In the genomic region with DNA sequence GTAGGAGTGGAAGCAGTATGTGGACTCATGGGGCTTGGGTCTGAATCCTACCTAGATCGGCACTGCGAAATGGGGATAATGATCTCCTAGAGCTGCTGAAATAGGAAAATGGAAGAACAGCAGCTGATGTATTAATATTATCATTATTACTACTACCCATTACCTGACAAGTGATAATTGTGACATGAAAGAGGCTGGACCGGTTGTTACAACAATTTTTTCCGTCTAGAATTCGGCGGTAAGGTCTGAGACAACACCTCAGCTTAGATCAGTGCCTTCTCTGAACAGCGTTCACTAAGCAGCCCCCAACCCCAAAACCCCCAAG, we compare ENCODE assay signal across 8 cellular contexts. TPM values are rescaled to one million over a fixed set of nuclear protein-coding genes. Genes with fewer than 3 reads are reported as not detected.
DNase-seq lines count a peak whose midpoint lies in the region; ATAC-seq, FAIRE-seq and TF ChIP-seq lines count a peak whose summit lies in the region.
"Not testable (repeated sequence)": the region's sequence is repeated elsewhere in the genome, so short reads cannot be mapped to it uniquely, and the experiment has no call there.

No MANE protein-coding gene starts in this region.

- H3K36me3 ChIP-seq in DND-41 (ENCODE audit: insufficient read depth, low read length); ascending aorta; esophagus squamous epithelium; HepG2 (replicated peaks in 1 of 2; ENCODE audit: control insufficient read depth in 1 of 2, insufficient read depth in 2 of 2, low read length in 2 of 2); parathyroid adenoma (ENCODE audit: control insufficient read depth, insufficient read depth, low read length); tibial nerve: not testable (repeated sequence)

- 1% methylated on average over 7 of the region's 7 CpGs for WGBS in esophagus squamous epithelium, 2 donors
- 3% methylated on average over 7 of the region's 7 CpGs for WGBS in HepG2 (ENCODE audit: low lambda C conversion rate)
- WGBS in tibial nerve, 2 donors, result 4 to 6% methylated on average over 7 of the region's 7 CpGs

- BruUV-seq in HepG2 (replicated peaks; lab: Mats Ljungman, UMichigan), result not testable (repeated sequence)

- not testable (repeated sequence) for TF ChIP-seq EP300 in HepG2 (IDR thresholded peaks at IDR 0.05; ENCODE audit: low read depth in 2 of 2, low read length in 2 of 2); HepG2 (CRISPR knock-in tag; IDR thresholded peaks at IDR 0.05; ENCODE audit: borderline replicate concordance); tibial nerve (IDR thresholded peaks at IDR 0.05)

- H3K9me3 ChIP-seq in DND-41 (ENCODE audit: insufficient read depth, low read length, severe bottlenecking); ascending aorta; esophagus squamous epithelium; HepG2 (ENCODE audit: low read length); parathyroid adenoma (ENCODE audit: control insufficient read depth, low read length); tibial nerve: not testable (repeated sequence)

- intact Hi-C loops in ascending aorta (cut with DNase I); esophagus squamous epithelium (cut with DNase I); HepG2 (cut with micrococcal nuclease; ENCODE audit: unreplicated experiment): not testable (repeated sequence)

- H3K4me1 ChIP-seq in DND-41 (ENCODE audit: insufficient read depth, low read length), result peaks cover 19% of the 10 kb centered on the region
- not testable (repeated sequence) for H3K4me1 ChIP-seq in ascending aorta, parathyroid adenoma
- peaks cover 2 to 46% (median 9%) of the 10 kb centered on the region in 3 donors for H3K4me1 ChIP-seq in esophagus squamous epithelium
- H3K4me1 ChIP-seq in HepG2 (ENCODE audit: insufficient read depth, low read length), result peaks cover 46% of the 10 kb centered on the region
- H3K4me1 ChIP-seq in tibial nerve, result peaks cover 0 to 25% (median 8%) of the 10 kb centered on the region in 4 donors

- not testable (repeated sequence) for H4K20me1 ChIP-seq in DND-41 (ENCODE audit: insufficient read depth, low read length)
- peaks cover 20% of the 10 kb centered on the region for H4K20me1 ChIP-seq in HepG2 (ENCODE audit: insufficient read depth, low read length)

- POLR2A ChIA-PET in HepG2 (lab: Yijun Ruan, JAX), result interaction anchor here (1.0 kb wide), 1 partner anchor 17 kb away, joined by 3 read pairs; no protein-coding TSS in a partner anchor

- CTCF ChIA-PET in HepG2 (lab: Yijun Ruan, JAX; ENCODE audit: low intra/inter-chr PET ratio, low total read pairs), result not testable (repeated sequence)

- not testable (repeated sequence) for ATAC-seq in DND-41 (ENCODE audit: insufficient read depth, low read depth); HepG2

- DNase-seq in DND-41; ascending aorta (ENCODE audit: low spot score in 2 of 2); esophagus squamous epithelium (lab: John Stamatoyannopoulos, UW); tibial nerve (ENCODE audit: low spot score in 2 of 2): not testable (repeated sequence)
- peak; percentile 60 for DNase-seq in Jurkat, Clone E6-1 (ENCODE audit: low read depth, low spot score)
- DNase-seq in SK-N-DZ (ENCODE audit: low spot score), result peak; percentile 81
- peak; percentile 66 for DNase-seq in HepG2 (ENCODE audit: low spot score)

- peak overlapping the region; percentile 100 for H2AFZ ChIP-seq in DND-41 (ENCODE audit: low read depth, low read length)
- not testable (repeated sequence) for H2AFZ ChIP-seq in HepG2 (ENCODE audit: low read length)
- H2AFZ ChIP-seq in parathyroid adenoma, result peak overlapping the region; percentile 98

- TF ChIP-seq POLR2A in esophagus squamous epithelium (IDR thresholded peaks at IDR 0.05); tibial nerve (IDR thresholded peaks at IDR 0.05): not testable (repeated sequence)
- TF ChIP-seq POLR2A in HepG2 (IDR thresholded peaks at IDR 0.05; ENCODE audit: insufficient read depth in 1 of 2, low read depth in 2 of 2, low read length in 2 of 2), result peak in 1 of 2 experiments; percentile 48; a peak in 1 of 4 replicates

- H3K4me2 ChIP-seq in DND-41 (ENCODE audit: insufficient read depth, low read length) (peak overlapping the region; percentile 74), HepG2 (ENCODE audit: low read depth, low read length) (peak overlapping the region; percentile 95), parathyroid adenoma (ENCODE audit: low read length) (peak overlapping the region; percentile 75)

- not testable (repeated sequence) for TF ChIP-seq RAD21 in HepG2 (CRISPR knock-in tag; IDR thresholded peaks at IDR 0.05)

- H3K9ac ChIP-seq in DND-41 (ENCODE audit: low read depth, low read length) (peak overlapping the region; percentile 91), HepG2 (ENCODE audit: insufficient read depth, low read depth, low read length) (peak overlapping the region; percentile 92), parathyroid adenoma (peak overlapping the region; percentile 92)

- not testable (repeated sequence) for H3K27me3 ChIP-seq in DND-41 (ENCODE audit: insufficient read depth, low read length, poor library complexity); ascending aorta; esophagus squamous epithelium; HepG2 (ENCODE audit: control insufficient read depth in 1 of 2, insufficient read depth in 2 of 2, low read length in 2 of 2); parathyroid adenoma (ENCODE audit: control insufficient read depth, insufficient read depth, low read length); tibial nerve

- not testable (repeated sequence) for FAIRE-seq in HepG2 (lab: Jason Lieb, UNC)

- in situ Hi-C loops in HepG2 (cut with HindIII; ENCODE audit: extremely low pct_ligation_motif_present, low pct_unique_long_range_greater_than_20kb), result not testable (repeated sequence)

- H3K79me2 ChIP-seq in DND-41 (ENCODE audit: insufficient read depth, low read length) (peaks cover 25% of the 10 kb centered on the region), HepG2 (ENCODE audit: insufficient read depth, low read length) (peaks cover 41% of the 10 kb centered on the region), parathyroid adenoma (peaks cover 27% of the 10 kb centered on the region)

- H3K4me3 ChIP-seq in DND-41 (ENCODE audit: low read depth in 1 of 2, low read length in 2 of 2) (peak overlapping the region; percentile 97 to 100), ascending aorta (peak overlapping the region; percentile 73 to 90), esophagus squamous epithelium (peak overlapping the region; percentile 57 to 73 (median 68)), HepG2 (replicated peaks in 1 of 3; ENCODE audit: insufficient read depth in 1 of 3, low read depth in 2 of 3, low read length in 3 of 3) (peak overlapping the region; percentile 80 to 99 (median 85); a peak in 5 of 6 replicates), parathyroid adenoma (ENCODE audit: low read depth, low read length) (peak overlapping the region; percentile 83), tibial nerve (peak overlapping the region; percentile 63 to 87 (median 78))
- peak overlapping the region; percentile 70 for H3K4me3 ChIP-seq in Jurkat, Clone E6-1 (ENCODE audit: low read length)

- not testable (repeated sequence) for H3K27ac ChIP-seq in DND-41 (ENCODE audit: low read length); HepG2 (ENCODE audit: extremely low read length, insufficient read depth, low read length)
- H3K27ac ChIP-seq in ascending aorta, result peak overlapping the region; percentile 95
- peak overlapping the region; percentile 88 to 94 (median 92) for H3K27ac ChIP-seq in esophagus squamous epithelium
- peak overlapping the region; percentile 80 for H3K27ac ChIP-seq in parathyroid adenoma
- H3K27ac ChIP-seq in tibial nerve, result peak overlapping the region; percentile 69 to 94 (median 90)

- not testable (repeated sequence) for TF ChIP-seq CTCF in DND-41 (IDR thresholded peaks at IDR 0.05; ENCODE audit: borderline replicate concordance, extremely low read depth, low read length, poor library complexity, severe bottlenecking); ascending aorta (IDR thresholded peaks at IDR 0.05); esophagus squamous epithelium (IDR thresholded peaks at IDR 0.05); HepG2 (CRISPR knock-in tag; IDR thresholded peaks at IDR 0.05); parathyroid adenoma (IDR thresholded peaks at IDR 0.05); tibial nerve (IDR thresholded peaks at IDR 0.05)

RNA-seq across cellular contexts. Expression of a gene that starts 0.5 kb away (rescaled TPM):
- 44.7 TPM for polyA plus RNA-seq in Jurkat, Clone E6-1 (2012; ENCODE audit: insufficient read depth, insufficient read length)
- polyA plus RNA-seq in SK-N-DZ (2014; cell fraction: cytosol; rRNA removed), result 32.9 and 35.9 TPM in 2 replicates
- polyA plus RNA-seq in SK-N-DZ (2014; cell fraction: nucleus; rRNA removed), result 44.6 and 64.1 TPM in 2 replicates
- total RNA-seq in ascending aorta, result 58.5 TPM
- 10 to 100 TPM; 40.3 to 76.5 (median 53.9) TPM for total RNA-seq in esophagus squamous epithelium
- 169 and 249 TPM in 2 replicates for total RNA-seq in HepG2 (2016; rRNA removed; fragmentation: Illumina TruSeq; extraction: Trizol)
- 29.3 and 30.1 TPM in 2 replicates for total RNA-seq in HepG2 (2016; cell fraction: cytosol; rRNA removed; fragmentation: Illumina TruSeq; extraction: Trizol; ENCODE audit: low read depth)
- 167 and 227 TPM in 2 replicates for total RNA-seq in HepG2 (2016; cell fraction: insoluble cytoplasmic fraction; rRNA removed; fragmentation: Illumina TruSeq; extraction: Trizol)
- 76.3 and 82.8 TPM in 2 replicates for total RNA-seq in HepG2 (2016; cell fraction: membrane; rRNA removed; fragmentation: Illumina TruSeq; extraction: Trizol)
- 116 and 122 TPM in 2 replicates for total RNA-seq in HepG2 (2016; cell fraction: nucleus; rRNA removed; fragmentation: Illumina TruSeq; extraction: Trizol)
- 123 and 133 TPM in 2 replicates for polyA plus RNA-seq in HepG2 (2011; rRNA removed)
- polyA plus RNA-seq in HepG2 (2011; cell fraction: cytosol; rRNA removed), result 73.0 and 84.6 TPM in 2 replicates
- 157 and 195 TPM in 2 replicates for polyA plus RNA-seq in HepG2 (2011; cell fraction: nucleus; rRNA removed)
- polyA plus RNA-seq in HepG2 (2012), result 92.3 and 114 TPM in 2 replicates
- polyA plus RNA-seq in HepG2 (2016; cell fraction: cytosol; fragmentation: Illumina TruSeq; extraction: Trizol; ENCODE audit: low read depth), result 11.7 and 12.8 TPM in 2 replicates
- 160 and 180 TPM in 2 replicates for polyA plus RNA-seq in HepG2 (2016; cell fraction: insoluble cytoplasmic fraction; fragmentation: Illumina TruSeq; extraction: Trizol; ENCODE audit: low read depth)
- 34.7 and 36.5 TPM in 2 replicates for polyA plus RNA-seq in HepG2 (2016; cell fraction: membrane; fragmentation: Illumina TruSeq; extraction: Trizol; ENCODE audit: low read depth)
- polyA plus RNA-seq in HepG2 (2016; cell fraction: nucleus; fragmentation: Illumina TruSeq; extraction: Trizol; ENCODE audit: insufficient read depth, low read depth), result 194 and 214 TPM in 2 replicates
- 160 and 261 TPM in 2 replicates for polyA minus RNA-seq in HepG2 (2011; rRNA and poly(A)+ RNA removed; ENCODE audit: low replicate concordance)
- 82.4 and 91.4 TPM in 2 replicates for polyA minus RNA-seq in HepG2 (2011; cell fraction: cytosol; rRNA and poly(A)+ RNA removed)
- 115 and 127 TPM in 2 replicates for polyA minus RNA-seq in HepG2 (2011; cell fraction: nucleus; rRNA and poly(A)+ RNA removed)
- 10 to 100 TPM; 40.6 to 55.1 (median 52.6) TPM for total RNA-seq in tibial nerve

RNA-seq across cellular contexts. Expression of a gene that starts 37.0 kb away (rescaled TPM):
- polyA plus RNA-seq in Jurkat, Clone E6-1 (2012; ENCODE audit: insufficient read depth, insufficient read length), result 76.9 TPM
- 46.6 and 70.3 TPM in 2 replicates for polyA plus RNA-seq in SK-N-DZ (2014; cell fraction: cytosol; rRNA removed)
- polyA plus RNA-seq in SK-N-DZ (2014; cell fraction: nucleus; rRNA removed), result 340 and 442 TPM in 2 replicates
- total RNA-seq in ascending aorta (53.4 TPM), esophagus squamous epithelium (10 to 100 TPM; 14.5 to 88.7 (median 32.2) TPM), HepG2 (2016; rRNA removed; fragmentation: Illumina TruSeq; extraction: Trizol) (36.2 and 75.9 TPM in 2 replicates), tibial nerve (100 to 1,000 TPM in 2 of 4 donors, 10 to 100 TPM in 2; 95.5 to 193 (median 134) TPM)
- 34.0 and 35.5 TPM in 2 replicates for total RNA-seq in HepG2 (2016; cell fraction: cytosol; rRNA removed; fragmentation: Illumina TruSeq; extraction: Trizol; ENCODE audit: low read depth)
- 30.0 and 79.6 TPM in 2 replicates for total RNA-seq in HepG2 (2016; cell fraction: insoluble cytoplasmic fraction; rRNA removed; fragmentation: Illumina TruSeq; extraction: Trizol)
- 24.9 and 29.8 TPM in 2 replicates for total RNA-seq in HepG2 (2016; cell fraction: membrane; rRNA removed; fragmentation: Illumina TruSeq; extraction: Trizol)
- total RNA-seq in HepG2 (2016; cell fraction: nucleus; rRNA removed; fragmentation: Illumina TruSeq; extraction: Trizol), result 104 and 124 TPM in 2 replicates
- 183 and 205 TPM in 2 replicates for polyA plus RNA-seq in HepG2 (2011; rRNA removed)
- polyA plus RNA-seq in HepG2 (2011; cell fraction: cytosol; rRNA removed), result 51.3 and 61.8 TPM in 2 replicates
- polyA plus RNA-seq in HepG2 (2011; cell fraction: nucleus; rRNA removed), result 924 and 979 TPM in 2 replicates
- polyA plus RNA-seq in HepG2 (2012), result 192 and 342 TPM in 2 replicates
- 11.9 and 14.0 TPM in 2 replicates for polyA plus RNA-seq in HepG2 (2016; cell fraction: cytosol; fragmentation: Illumina TruSeq; extraction: Trizol; ENCODE audit: low read depth)
- polyA plus RNA-seq in HepG2 (2016; cell fraction: insoluble cytoplasmic fraction; fragmentation: Illumina TruSeq; extraction: Trizol; ENCODE audit: low read depth), result 44.5 and 55.7 TPM in 2 replicates
- polyA plus RNA-seq in HepG2 (2016; cell fraction: membrane; fragmentation: Illumina TruSeq; extraction: Trizol; ENCODE audit: low read depth), result 21.0 and 26.0 TPM in 2 replicates
- 410 and 416 TPM in 2 replicates for polyA plus RNA-seq in HepG2 (2016; cell fraction: nucleus; fragmentation: Illumina TruSeq; extraction: Trizol; ENCODE audit: insufficient read depth, low read depth)
- 19.4 and 69.4 TPM in 2 replicates for polyA minus RNA-seq in HepG2 (2011; rRNA and poly(A)+ RNA removed; ENCODE audit: low replicate concordance)
- polyA minus RNA-seq in HepG2 (2011; cell fraction: cytosol; rRNA and poly(A)+ RNA removed), result 20.8 and 23.0 TPM in 2 replicates
- 224 and 250 TPM in 2 replicates for polyA minus RNA-seq in HepG2 (2011; cell fraction: nucleus; rRNA and poly(A)+ RNA removed)
